Comparison of ENCODE assay signal across 8 cellular contexts in genomic region chrX:49878834-49879655, GRCh38. TPM values are rescaled to one million over a fixed set of nuclear protein-coding genes. Genes with fewer than 3 reads are reported as not detected.
DNase-seq lines count a peak whose midpoint lies in the region; ATAC-seq and TF ChIP-seq lines count a peak whose summit lies in the region.

TSS of gene USP27X (plus strand) at chrX:49879484. CDS start at chrX:49880308, 824 bp downstream.

- H3K4me3 ChIP-seq in ACC112 (ENCODE audit: low read depth, low read length) (peak within 1 kb of the TSS; percentile 89), WI38 (ENCODE audit: low read depth, low read length) (peak within 1 kb of the TSS; percentile 56), mammary epithelial cell (replicated peaks in 1 of 3; ENCODE audit: insufficient read depth in 1 of 3, low read depth in 2 of 3, low read length in 3 of 3) (peak within 1 kb of the TSS; percentile 37 to 64 (median 51))

- H3K79me2 ChIP-seq in ACC112 (ENCODE audit: control insufficient read depth, insufficient read depth, low read length, unreplicated experiment) (no peaks in the 10 kb centered on the region), mammary epithelial cell (ENCODE audit: insufficient read depth, low read length) (no peaks in the 10 kb centered on the region)

- H2AFZ ChIP-seq in ACC112 (ENCODE audit: low read length, unreplicated experiment) = peak within 1 kb of the TSS; percentile 85
- peak within 1 kb of the TSS; percentile 73 for H2AFZ ChIP-seq in mammary epithelial cell (ENCODE audit: low read depth, low read length)

- peak within 1 kb of the TSS; percentile 74 for H3K27ac ChIP-seq in ACC112 (ENCODE audit: low read depth, low read length)
- peak within 1 kb of the TSS; percentile 25 for H3K27ac ChIP-seq in mammary epithelial cell (ENCODE audit: insufficient read depth, low read depth, low read length)

- BruUV-seq in mammary epithelial cell (replicated peaks; lab: Mats Ljungman, UMichigan) = no TSS peak

- intact Hi-C loops in mammary epithelial cell (cut with micrococcal nuclease) = loop anchor here (1.0 to 10.0 kb wide), 2 partner anchors 325 to 684 kb away; partner anchors contain the start of gene CCNB3

- no peaks in the 10 kb centered on the region for H3K9me3 ChIP-seq in mammary epithelial cell (replicated peaks; ENCODE audit: insufficient read depth, low read length)

- H3K4me2 ChIP-seq in mammary epithelial cell (ENCODE audit: insufficient read depth, low read depth, low read length) = peak within 1 kb of the TSS; percentile 73

- CTCF ChIA-PET in mammary epithelial cell (lab: Charles Lee; ENCODE audit: low non-redundant PET) = interaction anchor here (0.6 kb wide), 1 partner anchor 9 kb away, joined by 4 read pairs; no protein-coding TSS in a partner anchor

- in situ Hi-C loops in mammary epithelial cell (cut with MboI; ENCODE audit: low sequenced_read_pairs in 2 of 2) = no loop called here

- peak; percentile 93 for ATAC-seq in GM18867 (IDR thresholded peaks at IDR 0.05; ENCODE audit: unreplicated experiment)
- ATAC-seq in HG03095 (IDR thresholded peaks at IDR 0.05; ENCODE audit: unreplicated experiment) = peak; percentile 95

- TF ChIP-seq CTCF in WI38 (IDR thresholded peaks at IDR 0.05; ENCODE audit: low read depth, low read length) (peak; percentile 43), mammary epithelial cell (conservative IDR thresholded peaks at IDR 0.05 in 1 of 2, IDR thresholded peaks at IDR 0.05 in 1 of 2; ENCODE audit: extremely low read depth in 1 of 2, insufficient read depth in 1 of 2, low read depth in 1 of 2, low read length in 2 of 2) (peak; percentile 40 to 49)

- dilution Hi-C loops in mammary epithelial cell (cut with HindIII; ENCODE audit: low sequenced_read_pairs) = no loop called here

- no peaks in the 10 kb centered on the region for H3K27me3 ChIP-seq in ACC112 (ENCODE audit: insufficient read depth, low read length)
- H3K27me3 ChIP-seq in mammary epithelial cell (ENCODE audit: insufficient read depth, low read length) = no peaks in the 10 kb centered on the region

- no peaks in the 10 kb centered on the region for H4K20me1 ChIP-seq in mammary epithelial cell (ENCODE audit: insufficient read depth, low read length)

- peak; percentile 84 for DNase-seq in NCI-H2171 treated with DMSO at 0.1 percent for 48 hours (lab: John Stamatoyannopoulos, UW)
- peak; percentile 75 for DNase-seq in mammary epithelial cell
- DNase-seq in inferior parietal cortex (ENCODE audit: extremely low spot score) = peak; percentile 67
- peak; percentile 51 for DNase-seq in smooth muscle cell of the brain vasculature (ENCODE audit: low read depth, low spot score)

- H3K36me3 ChIP-seq in ACC112 (ENCODE audit: insufficient read depth, low read length) (no peaks in the 10 kb centered on the region), mammary epithelial cell (ENCODE audit: insufficient read depth, low read length) (no peaks in the 10 kb centered on the region)

- 39% methylated on average over 28 of the region's 60 CpGs for WGBS in mammary epithelial cell (ENCODE audit: low coverage, missing lambda C conversion rate)

- H3K4me1 ChIP-seq in ACC112 (ENCODE audit: control insufficient read depth, insufficient read depth, low read length, unreplicated experiment) = peaks cover 11% of the 10 kb centered on the region
- peaks cover 10% of the 10 kb centered on the region for H3K4me1 ChIP-seq in mammary epithelial cell (ENCODE audit: insufficient read depth, low read length)

- H3K9ac ChIP-seq in mammary epithelial cell (ENCODE audit: insufficient read depth, low read length) = no peak within 1 kb of the TSS

RNA-seq across cellular contexts. Expression of gene USP27X, which starts in this region (rescaled TPM):
- 1 to 10 TPM; 2.4 to 2.5 TPM for total RNA-seq in mammary epithelial cell
- polyA plus RNA-seq in mammary epithelial cell = 2.7 TPM
- 2.3 TPM for polyA minus RNA-seq in mammary epithelial cell

Comparison
In these comparisons a context has a peak if more than half of its experiments do, and no peak if none do; other contexts are left out.
1. Peak in every context shown above with its lines: DNase-seq, ATAC-seq, H3K4me3 ChIP-seq and H3K27ac ChIP-seq.